Comparison of ENCODE assay signal across 35 cellular contexts in genomic region chr6:155549928-155550327, GRCh38.
"Had no signal": no experiment of that assay in that cellular context is flagged by ENCODE, and none has a peak within 500 bp of the region (broad histone marks: within the 10 kb centered on the region; RNA-seq: fewer than 3 reads in every experiment).

No MANE protein-coding gene starts in this region.

- DNase-seq: activated B cell treated with CpG ODN at 0.5 μM for 24 hours; activated CD4-positive, alpha-beta memory T cell treated with anti-CD3 and anti-CD28 coated beads, Interleukin-2, amount 10 ng/mL, durations not matched to agents 7 days and 5 days; activated CD4-positive, alpha-beta T cell treated with anti-CD3 and anti-CD28 coated beads for 4 hours; activated CD4-positive, alpha-beta T cell treated with anti-CD3 and anti-CD28 coated beads, Interleukin-2, amount 10 ng/mL, durations not matched to agents 7 days and 5 days; activated CD4-positive, alpha-beta T cell treated with anti-CD3 and anti-CD28 coated beads, Interleukin-2, amount 50 U/mL, for 48 hours; activated CD4-positive, CD25-positive, alpha-beta regulatory T cell treated with anti-CD3 and anti-CD28 coated beads, Interleukin-2, amount 50 U/mL, for 72 hours; activated CD8-positive, alpha-beta memory T cell treated with anti-CD3 and anti-CD28 coated beads for 24 hours; activated CD8-positive, alpha-beta memory T cell treated with anti-CD3 and anti-CD28 coated beads, Interleukin-2, amount 10 ng/mL, durations not matched to agents 7 days and 5 days; activated CD8-positive, alpha-beta memory T cell treated with anti-CD3 and anti-CD28 coated beads, Interleukin-2, amount 50 U/mL, for 48 hours; activated CD8-positive, alpha-beta T cell treated with anti-CD3 and anti-CD28 coated beads, Interleukin-2, amount 10 ng/mL, durations not matched to agents 7 days and 5 days; activated effector memory CD4-positive, alpha-beta T cell treated with Interleukin-2 at 50 U/mL for 16 hours; activated gamma-delta T cell; activated naive CD4-positive, alpha-beta T cell treated with anti-CD3 and anti-CD28 coated beads, Interleukin-2, amount 10 ng/mL, durations not matched to agents 7 days and 5 days; activated naive CD4-positive, alpha-beta T cell treated with Interleukin-2 at 50 U/mL for 16 hours; activated naive CD8-positive, alpha-beta T cell treated with anti-CD3 and anti-CD28 coated beads, Interleukin-2, amount 10 ng/mL, durations not matched to agents 7 days and 5 days; activated naive CD8-positive, alpha-beta T cell treated with anti-CD3 and anti-CD28 coated beads, Interleukin-2, amount 50 U/mL, for 24 hours; activated T-cell treated with anti-CD3 and anti-CD28 coated beads, Interleukin-2, amount 50 U/mL, for 24 hours; activated T-cell treated with anti-CD3 and anti-CD28 coated beads, Interleukin-2, amount 50 U/mL, for 48 hours; amniotic stem cell; caudate nucleus; cerebellar nuclear complex; SW 1271; T-helper 1 cell; T-helper 2 cell; T-helper 9 cell had no signal

- H3K27ac ChIP-seq: ascending aorta, cardiac muscle cell, VCaP had no signal

- H3K9me3 ChIP-seq: ascending aorta had no signal

- H3K4me1 Mint-ChIP-seq: activated B cell treated with CpG ODN at 0.5 μM for 24 hours; activated CD4-positive, alpha-beta memory T cell treated with anti-CD3 and anti-CD28 coated beads, Interleukin-2, amount 10 ng/mL, durations not matched to agents 7 days and 5 days; activated CD4-positive, alpha-beta T cell treated with anti-CD3 and anti-CD28 coated beads, Interleukin-2, amount 10 ng/mL, durations not matched to agents 7 days and 5 days; activated CD8-positive, alpha-beta memory T cell treated with anti-CD3 and anti-CD28 coated beads, Interleukin-2, amount 10 ng/mL, durations not matched to agents 7 days and 5 days; activated naive CD4-positive, alpha-beta T cell treated with anti-CD3 and anti-CD28 coated beads, Interleukin-2, amount 10 ng/mL, durations not matched to agents 7 days and 5 days; activated naive CD4-positive, alpha-beta T cell treated with anti-CD3 and anti-CD28 coated beads, Interleukin-2, amount 50 U/mL, for 24 hours; activated naive CD8-positive, alpha-beta T cell treated with anti-CD3 and anti-CD28 coated beads, Interleukin-2, amount 10 ng/mL, durations not matched to agents 7 days and 5 days; activated naive CD8-positive, alpha-beta T cell treated with anti-CD3 and anti-CD28 coated beads, Interleukin-2, amount 50 U/mL, for 24 hours; central memory CD8-positive, alpha-beta T cell had no signal

- H3K36me3 Mint-ChIP-seq: activated CD8-positive, alpha-beta memory T cell treated with anti-CD3 and anti-CD28 coated beads, Interleukin-2, amount 10 ng/mL, durations not matched to agents 7 days and 5 days; activated naive CD4-positive, alpha-beta T cell treated with anti-CD3 and anti-CD28 coated beads, Interleukin-2, amount 10 ng/mL, durations not matched to agents 7 days and 5 days; activated naive CD4-positive, alpha-beta T cell treated with anti-CD3 and anti-CD28 coated beads, Interleukin-2, amount 50 U/mL, for 24 hours; activated naive CD8-positive, alpha-beta T cell; activated naive CD8-positive, alpha-beta T cell treated with anti-CD3 and anti-CD28 coated beads, Interleukin-2, amount 10 ng/mL, durations not matched to agents 7 days and 5 days; brain had no signal

- ATAC-seq: activated CD8-positive, alpha-beta memory T cell treated with anti-CD3 and anti-CD28 coated beads, Interleukin-2, amount 10 ng/mL, durations not matched to agents 7 days and 5 days; activated CD8-positive, alpha-beta T cell treated with anti-CD3 and anti-CD28 coated beads, Interleukin-2, amount 10 ng/mL, durations not matched to agents 7 days and 5 days; activated naive CD8-positive, alpha-beta T cell treated with anti-CD3 and anti-CD28 coated beads, Interleukin-2, amount 50 U/mL, for 24 hours had no signal

- H3K36me3 ChIP-seq: ascending aorta, cardiac muscle cell had no signal

- H3K4me3 ChIP-seq: ascending aorta, cardiac muscle cell had no signal

- H3K27ac Mint-ChIP-seq: activated B cell treated with CpG ODN at 0.5 μM for 24 hours; activated CD4-positive, alpha-beta memory T cell treated with anti-CD3 and anti-CD28 coated beads, Interleukin-2, amount 10 ng/mL, durations not matched to agents 7 days and 5 days; activated CD4-positive, alpha-beta T cell treated with anti-CD3 and anti-CD28 coated beads, Interleukin-2, amount 10 ng/mL, durations not matched to agents 7 days and 5 days; activated CD8-positive, alpha-beta memory T cell treated with anti-CD3 and anti-CD28 coated beads, Interleukin-2, amount 10 ng/mL, durations not matched to agents 7 days and 5 days; activated CD8-positive, alpha-beta T cell treated with anti-CD3 and anti-CD28 coated beads, Interleukin-2, amount 10 ng/mL, durations not matched to agents 7 days and 5 days; activated naive CD4-positive, alpha-beta T cell treated with anti-CD3 and anti-CD28 coated beads, Interleukin-2, amount 10 ng/mL, durations not matched to agents 7 days and 5 days; activated naive CD4-positive, alpha-beta T cell treated with anti-CD3 and anti-CD28 coated beads, Interleukin-2, amount 50 U/mL, for 24 hours; activated naive CD8-positive, alpha-beta T cell; activated naive CD8-positive, alpha-beta T cell treated with anti-CD3 and anti-CD28 coated beads, Interleukin-2, amount 10 ng/mL, durations not matched to agents 7 days and 5 days; activated naive CD8-positive, alpha-beta T cell treated with anti-CD3 and anti-CD28 coated beads, Interleukin-2, amount 50 U/mL, for 24 hours; activated T-cell treated with anti-CD3 and anti-CD28 coated beads, Interleukin-2, amount 50 U/mL, for 24 hours; activated T-helper 2 cell treated with anti-CD3 and anti-CD28 coated beads, Interferon-gamma antibody, Interleukin-2, Interleukin-4, amounts not matched to agents 10 μg/mL and 5 μg/mL and 100 μg/mL, durations not matched to agents 14 hours and 24 hours and 36 hours; T-helper 1 cell treated with Interleukin-12 subunit alpha and Interleukin-12 subunit beta and Interleukin-4 antibody, amounts not matched to agents 30 μg/mL and 1 μg/mL, for 36 hours; T-helper 2 cell treated with Interferon-gamma antibody and Interleukin-4, amounts not matched to agents 5 μg/mL and 100 μg/mL, for 36 hours had no signal

- H3K9me3 Mint-ChIP-seq: activated B cell treated with CpG ODN at 0.5 μM for 24 hours; activated CD4-positive, alpha-beta memory T cell treated with anti-CD3 and anti-CD28 coated beads, Interleukin-2, amount 10 ng/mL, durations not matched to agents 7 days and 5 days; activated CD4-positive, alpha-beta T cell treated with anti-CD3 and anti-CD28 coated beads, Interleukin-2, amount 10 ng/mL, durations not matched to agents 7 days and 5 days; activated naive CD4-positive, alpha-beta T cell treated with anti-CD3 and anti-CD28 coated beads, Interleukin-2, amount 10 ng/mL, durations not matched to agents 7 days and 5 days; activated naive CD4-positive, alpha-beta T cell treated with anti-CD3 and anti-CD28 coated beads, Interleukin-2, amount 50 U/mL, for 24 hours; activated naive CD8-positive, alpha-beta T cell treated with anti-CD3 and anti-CD28 coated beads, Interleukin-2, amount 10 ng/mL, durations not matched to agents 7 days and 5 days; activated naive CD8-positive, alpha-beta T cell treated with anti-CD3 and anti-CD28 coated beads, Interleukin-2, amount 50 U/mL, for 24 hours; activated T-cell treated with anti-CD3 and anti-CD28 coated beads, Interleukin-2, amount 50 U/mL, for 24 hours; activated T-helper 2 cell treated with anti-CD3 and anti-CD28 coated beads, Interferon-gamma antibody, Interleukin-2, Interleukin-4, amounts not matched to agents 10 μg/mL and 5 μg/mL and 100 μg/mL, durations not matched to agents 14 hours and 24 hours and 36 hours; central memory CD8-positive, alpha-beta T cell; T-helper 1 cell treated with Interleukin-12 subunit alpha and Interleukin-12 subunit beta and Interleukin-4 antibody, amounts not matched to agents 30 μg/mL and 1 μg/mL, for 36 hours; T-helper 2 cell treated with Interferon-gamma antibody and Interleukin-4, amounts not matched to agents 5 μg/mL and 100 μg/mL, for 36 hours had no signal

- H3K4me1 ChIP-seq: ascending aorta had no signal

- H3K27me3 Mint-ChIP-seq: activated naive CD4-positive, alpha-beta T cell treated with anti-CD3 and anti-CD28 coated beads, Interleukin-2, amount 50 U/mL, for 24 hours; activated naive CD8-positive, alpha-beta T cell treated with anti-CD3 and anti-CD28 coated beads, Interleukin-2, amount 50 U/mL, for 24 hours; activated T-cell treated with anti-CD3 and anti-CD28 coated beads, Interleukin-2, amount 50 U/mL, for 24 hours; brain; central memory CD8-positive, alpha-beta T cell had no signal

- H3K27me3 ChIP-seq: ascending aorta, cardiac muscle cell had no signal

- H3K4me3 Mint-ChIP-seq: activated B cell treated with CpG ODN at 0.5 μM for 24 hours; activated CD4-positive, alpha-beta memory T cell treated with anti-CD3 and anti-CD28 coated beads, Interleukin-2, amount 10 ng/mL, durations not matched to agents 7 days and 5 days; activated CD4-positive, alpha-beta T cell treated with anti-CD3 and anti-CD28 coated beads, Interleukin-2, amount 10 ng/mL, durations not matched to agents 7 days and 5 days; activated CD8-positive, alpha-beta memory T cell treated with anti-CD3 and anti-CD28 coated beads, Interleukin-2, amount 10 ng/mL, durations not matched to agents 7 days and 5 days; activated CD8-positive, alpha-beta T cell treated with anti-CD3 and anti-CD28 coated beads, Interleukin-2, amount 10 ng/mL, durations not matched to agents 7 days and 5 days; activated naive CD4-positive, alpha-beta T cell treated with anti-CD3 and anti-CD28 coated beads, Interleukin-2, amount 10 ng/mL, durations not matched to agents 7 days and 5 days; activated naive CD4-positive, alpha-beta T cell treated with anti-CD3 and anti-CD28 coated beads, Interleukin-2, amount 50 U/mL, for 24 hours; activated naive CD8-positive, alpha-beta T cell; activated naive CD8-positive, alpha-beta T cell treated with anti-CD3 and anti-CD28 coated beads, Interleukin-2, amount 10 ng/mL, durations not matched to agents 7 days and 5 days; activated naive CD8-positive, alpha-beta T cell treated with anti-CD3 and anti-CD28 coated beads, Interleukin-2, amount 50 U/mL, for 24 hours; activated T-cell treated with anti-CD3 and anti-CD28 coated beads, Interleukin-2, amount 50 U/mL, for 24 hours; brain; central memory CD8-positive, alpha-beta T cell; T-helper 1 cell treated with Interleukin-12 subunit alpha and Interleukin-12 subunit beta and Interleukin-4 antibody, amounts not matched to agents 30 μg/mL and 1 μg/mL, for 36 hours; T-helper 2 cell treated with Interferon-gamma antibody and Interleukin-4, amounts not matched to agents 5 μg/mL and 100 μg/mL, for 36 hours had no signal
